Comparison of ENCODE assay signal across 1 cellular context in genomic region chr6:170461556-170462365, GRCh38.
TF ChIP-seq lines count a peak whose summit lies in the region.

No MANE protein-coding gene starts in this region.

TF ChIP-seq in H1, 55 proteins besides CTCF, POLR2A, EP300 and RAD21 (continued from another document):
- TF ChIP-seq BRCA1 (IDR thresholded peaks at IDR 0.05; ENCODE audit: low read depth, low read length) (no peak), NRF1 (IDR thresholded peaks at IDR 0.05; ENCODE audit: low read depth, low read length) (no peak), TBP (IDR thresholded peaks at IDR 0.05; ENCODE audit: low read depth, low read length) (no peak), KDM4A (IDR thresholded peaks at IDR 0.05; ENCODE audit: low read depth, low read length, severe bottlenecking) (no peak), SP4 (IDR thresholded peaks at IDR 0.05; ENCODE audit: low read length) (no peak), RXRA (IDR thresholded peaks at IDR 0.05; ENCODE audit: insufficient read depth, low read depth, low read length) (no peak), JUND (IDR thresholded peaks at IDR 0.05; ENCODE audit: low read length) (no peak), SP2 (IDR thresholded peaks at IDR 0.05; ENCODE audit: low read length) (no peak)
